Comparison of ENCODE assay signal across 12 cellular contexts in the genomic region with DNA sequence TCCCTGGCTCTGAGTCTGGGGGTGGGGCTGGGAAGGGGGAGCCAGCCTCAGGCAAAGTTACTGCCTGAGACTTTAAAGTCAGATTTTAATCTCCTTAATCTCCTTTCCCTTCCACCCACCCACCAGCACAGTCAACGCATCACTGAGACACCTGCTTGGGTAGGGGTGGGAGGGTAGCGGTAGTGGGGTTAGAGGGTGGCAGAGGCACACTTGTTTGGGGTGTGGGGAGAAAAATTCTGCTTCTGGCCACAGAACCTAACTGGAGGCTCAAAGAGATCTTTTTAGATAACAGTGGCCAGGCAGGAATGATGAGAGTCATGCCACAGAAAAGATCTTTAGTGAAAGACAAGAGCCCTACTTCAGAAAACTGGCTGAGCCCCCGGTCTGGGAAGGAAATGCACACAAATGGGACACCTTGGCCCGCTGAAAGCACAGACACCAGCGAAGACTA. TPM values are rescaled to one million over a fixed set of nuclear protein-coding genes. Genes with fewer than 3 reads are reported as not detected.
A peak's percentile ranks its signal among the peaks of the same experiment; 100 is the strongest.
DNase-seq lines count a peak whose midpoint lies in the region; ATAC-seq lines count a peak whose summit lies in the region.
"Had no signal": no experiment of that assay in that cellular context is flagged by ENCODE, and none has a peak within 500 bp of the region (broad histone marks: within the 10 kb centered on the region; RNA-seq: fewer than 3 reads in every experiment).

No MANE protein-coding gene starts in this region.

- H3K36me3 Mint-ChIP-seq in activated T-cell treated with anti-CD3 and anti-CD28 coated beads, Interleukin-2, amount 50 U/mL, for 4 hours (ENCODE audit: insufficient read depth) = peaks cover 22% of the 10 kb centered on the region

- no peaks in the 10 kb centered on the region for H3K27me3 Mint-ChIP-seq in activated T-cell treated with anti-CD3 and anti-CD28 coated beads, Interleukin-2, amount 50 U/mL, for 4 hours (ENCODE audit: low read depth)

- peak; percentile 75 to 82 for ATAC-seq in activated T-cell treated with anti-CD3 and anti-CD28 coated beads, Interleukin-2, amount 50 U/mL, for 4 hours
- no peak for ATAC-seq in HG03139 (IDR thresholded peaks at IDR 0.05; ENCODE audit: unreplicated experiment)
- no peak for ATAC-seq in HG02852 (IDR thresholded peaks at IDR 0.05; ENCODE audit: unreplicated experiment)
- ATAC-seq: WTC11 had no signal

- H3K4me1 Mint-ChIP-seq in activated T-cell treated with anti-CD3 and anti-CD28 coated beads, Interleukin-2, amount 50 U/mL, for 4 hours (ENCODE audit: low read depth) = peaks cover 78% of the 10 kb centered on the region

- no peaks in the 10 kb centered on the region for H3K9me3 Mint-ChIP-seq in activated T-cell treated with anti-CD3 and anti-CD28 coated beads, Interleukin-2, amount 50 U/mL, for 4 hours

- DNase-seq in activated effector memory CD4-positive, alpha-beta T cell treated with anti-CD3 and anti-CD28 coated beads, Interleukin-2, amount 50 U/mL, for 16 hours = peak; percentile 82
- DNase-seq in activated effector memory CD4-positive, alpha-beta T cell treated with Interleukin-2 at 50 U/mL for 16 hours = no peak
- peak; percentile 52 for DNase-seq in activated T-cell treated with anti-CD3 and anti-CD28 coated beads, Interleukin-2, amount 50 U/mL, for 4 hours
- DNase-seq in myocyte (ENCODE audit: low read depth) (peak; percentile 34), DMS 273 (lab: John Stamatoyannopoulos, UW; ENCODE audit: unreplicated experiment) (no peak), DMS153 (lab: John Stamatoyannopoulos, UW) (no peak)
- DNase-seq: aorta, SHP77 treated with DMSO at 0.1 percent for 48 hours, transverse colon had no signal

- H3K4me3 Mint-ChIP-seq in activated T-cell treated with anti-CD3 and anti-CD28 coated beads, Interleukin-2, amount 50 U/mL, for 4 hours = peak overlapping the region; percentile 76
- H3K4me3 Mint-ChIP-seq: WTC11 had no signal

RNA-seq across cellular contexts. Expression of gene CD247, which starts 44.1 kb away (rescaled TPM):
- 10 to 100 TPM; 63.7 to 93.5 (median 73.2) TPM for total RNA-seq in activated T-cell treated with anti-CD3 and anti-CD28 coated beads, Interleukin-2, amount 50 U/mL, for 4 hours
- total RNA-seq in myocyte = 0.21 TPM in 1 of 2 replicates, not detected in the other
- polyA plus RNA-seq in myocyte (2012) = 0.05 TPM

Comparison
In these comparisons a context has a peak if more than half of its experiments do, and no peak if none do; other contexts are left out.
1. DNase-seq: peak in activated effector memory CD4-positive, alpha-beta T cell treated with anti-CD3 and anti-CD28 coated beads, Interleukin-2, amount 50 U/mL, for 16 hours (single experiment), activated T-cell treated with anti-CD3 and anti-CD28 coated beads, Interleukin-2, amount 50 U/mL, for 4 hours (single experiment) and myocyte (single experiment); none in activated effector memory CD4-positive, alpha-beta T cell treated with Interleukin-2 at 50 U/mL for 16 hours (single experiment), DMS 273 (single experiment) and DMS153 (single experiment).
2. ATAC-seq: peak in activated T-cell treated with anti-CD3 and anti-CD28 coated beads, Interleukin-2, amount 50 U/mL, for 4 hours (2 of 2); none in HG03139 (single experiment) and HG02852 (single experiment).
3. RNA of gene CD247, which starts 44.1 kb away (total RNA-seq): 63.7 to 93.5 TPM in activated T-cell treated with anti-CD3 and anti-CD28 coated beads, Interleukin-2, amount 50 U/mL, for 4 hours; 0.21 TPM in myocyte; every median in the first group is over 10 times any median in the second.